13 cellular contexts compared by ENCODE assay signal in the genomic region with DNA sequence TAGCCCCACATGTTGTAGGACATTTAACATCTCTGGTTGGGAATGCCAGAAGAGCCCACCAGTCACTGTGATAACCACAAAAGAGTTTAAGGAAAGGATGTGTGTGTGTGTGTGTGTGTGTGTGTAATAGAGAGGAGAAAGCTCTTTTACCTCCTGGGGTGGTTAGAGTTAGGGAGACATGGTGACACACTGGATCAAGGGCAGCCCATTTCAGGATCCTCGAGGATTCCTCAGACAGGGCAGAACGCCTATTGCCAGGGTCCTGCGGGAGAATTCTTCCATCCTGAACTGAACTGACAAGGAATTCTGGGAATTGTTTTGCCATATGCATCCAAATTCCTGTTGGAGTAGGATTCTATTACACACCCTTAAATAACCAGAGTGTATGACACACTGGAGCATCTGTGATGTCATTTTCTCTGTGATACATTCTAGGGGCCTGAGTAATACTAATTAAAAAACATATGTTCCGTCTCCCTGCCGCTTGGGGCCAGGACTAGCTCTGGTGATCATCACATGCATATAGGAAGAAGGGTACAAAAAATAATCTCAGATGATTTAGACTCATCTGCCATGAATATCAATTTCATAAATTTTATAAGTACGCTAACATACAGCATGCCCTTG.
DNase-seq lines count a peak whose midpoint lies in the region; ATAC-seq and TF ChIP-seq lines count a peak whose summit lies in the region.
"Had no signal": no experiment of that assay in that cellular context is flagged by ENCODE, and none has a peak within 500 bp of the region (broad histone marks: within the 10 kb centered on the region; RNA-seq: fewer than 3 reads in every experiment).

No MANE protein-coding gene starts in this region.

- no peak for ATAC-seq in upper lobe of left lung (ENCODE audit: low FRiP score in 2 of 2)
- ATAC-seq in HG03025 (IDR thresholded peaks at IDR 0.05; ENCODE audit: low FRiP score, unreplicated experiment) = no peak
- ATAC-seq: K562, left ventricle myocardium superior had no signal

- TF ChIP-seq CTCF in fibroblast of villous mesenchyme (IDR thresholded peaks at IDR 0.05; ENCODE audit: insufficient read depth, low read depth, low read length) (no peak), upper lobe of left lung (IDR thresholded peaks at IDR 0.05) (no peak)

- H3K27me3 ChIP-seq in upper lobe of left lung = no peaks in the 10 kb centered on the region
- H3K27me3 ChIP-seq: esophagus squamous epithelium had no signal

- H3K27ac ChIP-seq in upper lobe of left lung = no peak overlapping the region
- H3K27ac ChIP-seq: esophagus squamous epithelium had no signal

- H3K36me3 ChIP-seq in upper lobe of left lung = no peaks in the 10 kb centered on the region
- H3K36me3 ChIP-seq: esophagus squamous epithelium had no signal

- H3K4me3 ChIP-seq in fibroblast of villous mesenchyme (ENCODE audit: low read depth, low read length) = no peak overlapping the region
- H3K4me3 ChIP-seq in upper lobe of left lung = no peak overlapping the region
- H3K4me3 ChIP-seq: esophagus squamous epithelium, K562 had no signal

- TF ChIP-seq POLR2A in upper lobe of left lung (IDR thresholded peaks at IDR 0.05) = no peak

- no peak for TF ChIP-seq EP300 in upper lobe of left lung (IDR thresholded peaks at IDR 0.05)

- WGBS in upper lobe of left lung, 2 donors = 83 to 96% methylated on average over 6 of the region's 6 CpGs

- no peaks in the 10 kb centered on the region for H3K9me3 ChIP-seq in upper lobe of left lung
- H3K9me3 ChIP-seq: esophagus squamous epithelium had no signal

- peak; percentile 96 for DNase-seq in A172 (ENCODE audit: low spot score)
- DNase-seq in HCEC 1CT = peak; percentile 98
- DNase-seq in SW480 (ENCODE audit: low spot score) = peak; percentile 26
- peak; percentile 94 for DNase-seq in fibroblast of villous mesenchyme (ENCODE audit: low read depth)
- no peak for DNase-seq in NCI-H2227 treated with DMSO at 0.1 percent for 48 hours (lab: John Stamatoyannopoulos, UW)
- DNase-seq in GM19238 (ENCODE audit: insufficient read length, low spot score) = no peak
- DNase-seq in upper lobe of left lung = no peak
- DNase-seq: esophagus squamous epithelium; H7; left ventricle myocardium superior; stimulated activated CD4-positive, alpha-beta T cell treated with anti-CD3 and anti-CD28 coated beads, Interleukin-4, amount 100 ng/mL, for 4 hours had no signal

- no peaks in the 10 kb centered on the region for H3K4me1 ChIP-seq in upper lobe of left lung
- H3K4me1 ChIP-seq: esophagus squamous epithelium had no signal

Comparison
In these comparisons a context has a peak if more than half of its experiments do, and no peak if none do; other contexts are left out.
1. DNase-seq: peak in A172 (single experiment), HCEC 1CT (single experiment), SW480 (single experiment) and fibroblast of villous mesenchyme (single experiment); none in NCI-H2227 treated with DMSO at 0.1 percent for 48 hours (single experiment), GM19238 (single experiment) and upper lobe of left lung (0 of 2).